Comparison of ENCODE assay signal across 24 cellular contexts in genomic region chr10:976316-976715, GRCh38. TPM values are rescaled to one million over a fixed set of nuclear protein-coding genes. Genes with fewer than 3 reads are reported as not detected.
DNase-seq lines count a peak whose midpoint lies in the region; ATAC-seq and TF ChIP-seq lines count a peak whose summit lies in the region.
"Had no signal": no experiment of that assay in that cellular context is flagged by ENCODE, and none has a peak within 500 bp of the region (broad histone marks: within the 10 kb centered on the region; RNA-seq: fewer than 3 reads in every experiment).

No MANE protein-coding gene starts in this region.

- no peak overlapping the region for H4K91ac ChIP-seq in IMR-90 (ENCODE audit: insufficient read depth, low read depth, low read length)
- H4K91ac ChIP-seq in mesenchymal stem cell (ENCODE audit: low read length), result no peak overlapping the region

- no TSS peak for BruUV-seq in IMR-90 (replicated peaks; lab: Mats Ljungman, UMichigan)

- H3K9ac ChIP-seq in IMR-90 (ENCODE audit: low read depth, low read length), result no peak overlapping the region
- H3K9ac ChIP-seq in mesenchymal stem cell (ENCODE audit: low read length), result no peak overlapping the region
- H3K9ac ChIP-seq: BLaER1, GM23248 had no signal

- no peak overlapping the region for H2BK20ac ChIP-seq in IMR-90 (ENCODE audit: low read depth, low read length)

- no peak overlapping the region for H2AK5ac ChIP-seq in IMR-90 (ENCODE audit: low read depth, low read length)
- no peak overlapping the region for H2AK5ac ChIP-seq in mesenchymal stem cell (ENCODE audit: low read length, severe bottlenecking)

- intact Hi-C loops in left cardiac atrium (cut with DNase I) (no loop called here), left ventricle myocardium superior (cut with micrococcal nuclease) (no loop called here), IMR-90 (cut with micrococcal nuclease) (no loop called here), upper lobe of right lung (cut with DNase I) (no loop called here)

- no peaks in the 10 kb centered on the region; a peak in 1 of 4 replicates for H3K79me1 ChIP-seq in IMR-90 (ENCODE audit: low read depth in 1 of 2, low read length in 2 of 2)
- H3K79me1 ChIP-seq in mesenchymal stem cell (replicated peaks; ENCODE audit: low read length, poor library complexity, severe bottlenecking), result peaks cover 23% of the 10 kb centered on the region

- H2BK12ac ChIP-seq in mesenchymal stem cell (ENCODE audit: low read length in 2 of 2), result no peak overlapping the region

- TF ChIP-seq POLR2A in IMR-90 (IDR thresholded peaks at IDR 0.05; ENCODE audit: low read depth, low read length), result no peak

- H2BK5ac ChIP-seq in IMR-90 (ENCODE audit: low read depth, low read length, poor library complexity, severe bottlenecking) (no peak overlapping the region), mesenchymal stem cell (ENCODE audit: low read depth, low read length, poor library complexity, severe bottlenecking) (no peak overlapping the region)

- H4K20me1 ChIP-seq in IMR-90 (ENCODE audit: insufficient read depth, low read length), result no peaks in the 10 kb centered on the region
- H4K20me1 ChIP-seq: BLaER1 had no signal

- POLR2A ChIA-PET in IMR-90 (lab: Charles Lee; ENCODE audit: unreplicated experiment), result no interaction called here

- peak; percentile 1 for DNase-seq in left cardiac atrium
- DNase-seq in left ventricle myocardium superior, result no peak
- DNase-seq in IMR-90, result no peak
- DNase-seq in mesenchymal stem cell, result no peak
- peak; percentile 37 for DNase-seq in upper lobe of right lung
- no peak for DNase-seq in midbrain (lab: John Stamatoyannopoulos, UW)
- no peak for DNase-seq in retina
- no peak for DNase-seq in NCI-H1092 treated with DMSO at 0.1 percent for 48 hours (lab: John Stamatoyannopoulos, UW)
- DNase-seq: 8988T; CD4-positive, alpha-beta memory T cell; DMS 273 treated with DMSO at 0.1 percent for 48 hours; DMS53; DND-41; EL; GM23248; KBM-7 had no signal

- H2BK15ac ChIP-seq in IMR-90 (ENCODE audit: low read depth, low read length), result no peak overlapping the region
- no peak overlapping the region for H2BK15ac ChIP-seq in mesenchymal stem cell (ENCODE audit: low read depth, poor library complexity, severe bottlenecking)

- no peaks in the 10 kb centered on the region for H3K9me1 ChIP-seq in IMR-90 (ENCODE audit: insufficient read depth, low read length)

- H3K4ac ChIP-seq in IMR-90 (ENCODE audit: low read depth, low read length) (no peak overlapping the region), mesenchymal stem cell (ENCODE audit: low read depth in 1 of 2, low read length in 2 of 2) (no peak overlapping the region)

- peaks cover 2% of the 10 kb centered on the region for H3K36me3 ChIP-seq in IMR-90 (ENCODE audit: control insufficient read depth, insufficient read depth, low read length)
- H3K36me3 ChIP-seq in mesenchymal stem cell (ENCODE audit: control insufficient read depth in 1 of 2, insufficient read depth in 2 of 2, low read depth in 1 of 2, low read length in 2 of 2), result peaks cover 0 to 20% of the 10 kb centered on the region in 2 experiments
- no peaks in the 10 kb centered on the region for H3K36me3 ChIP-seq in upper lobe of right lung
- H3K36me3 ChIP-seq: HAP-1 had no signal

- no peak overlapping the region for H3K56ac ChIP-seq in IMR-90 (ENCODE audit: extremely low read depth, insufficient read depth, low read length)

- ATAC-seq in left cardiac atrium (no peak), left ventricle myocardium superior (no peak), IMR-90 (ENCODE audit: low read depth) (no peak), upper lobe of right lung (no peak)
- ATAC-seq: GM12878 had no signal

- H2BK120ac ChIP-seq in IMR-90 (ENCODE audit: low read depth, low read length), result no peak overlapping the region
- H2BK120ac ChIP-seq in mesenchymal stem cell (ENCODE audit: low read depth, low read length), result no peak overlapping the region

- no peak for TF ChIP-seq CTCF in IMR-90 (conservative IDR thresholded peaks at IDR 0.05; ENCODE audit: low read depth, low read length)
- TF ChIP-seq CTCF in upper lobe of right lung (IDR thresholded peaks at IDR 0.05), result no peak

- H3K27ac ChIP-seq in IMR-90 (ENCODE audit: insufficient read depth, low read length) (no peak overlapping the region), mesenchymal stem cell (ENCODE audit: low read length, poor library complexity, severe bottlenecking) (no peak overlapping the region), upper lobe of right lung (no peak overlapping the region)
- H3K27ac ChIP-seq: BLaER1, GM23248 had no signal

- CTCF ChIA-PET in IMR-90 (lab: Yijun Ruan, JAX), result no interaction called here

- H3K18ac ChIP-seq in IMR-90 (ENCODE audit: low read depth, low read length) (no peak overlapping the region), mesenchymal stem cell (ENCODE audit: low read depth in 1 of 2, low read length in 2 of 2) (no peak overlapping the region)

- H3K9me3 ChIP-seq in IMR-90 (ENCODE audit: control insufficient read depth, insufficient read depth, low read length), result peaks cover 23% of the 10 kb centered on the region
- peaks cover 37% of the 10 kb centered on the region for H3K9me3 ChIP-seq in mesenchymal stem cell (ENCODE audit: control insufficient read depth, low read length)
- H3K9me3 ChIP-seq in upper lobe of right lung, result peaks cover 10% of the 10 kb centered on the region

- H4K5ac ChIP-seq in IMR-90 (ENCODE audit: low read depth, low read length), result no peak overlapping the region

- H2AFZ ChIP-seq in IMR-90 (replicated peaks; ENCODE audit: low read length, poor library complexity) (no peak overlapping the region), mesenchymal stem cell (ENCODE audit: low read depth, low read length) (peak overlapping the region; percentile 3)
- H2AFZ ChIP-seq: GM23248 had no signal

- H3K27me3 ChIP-seq in IMR-90 (ENCODE audit: control insufficient read depth, insufficient read depth, low read length), result no peaks in the 10 kb centered on the region
- H3K27me3 ChIP-seq in mesenchymal stem cell (ENCODE audit: control insufficient read depth in 1 of 2, insufficient read depth in 1 of 2, low read length in 2 of 2), result no peaks in the 10 kb centered on the region
- H3K27me3 ChIP-seq in upper lobe of right lung, result no peaks in the 10 kb centered on the region
- H3K27me3 ChIP-seq: BLaER1 had no signal

- H3K4me2 ChIP-seq in IMR-90 (ENCODE audit: low read depth, low read length), result no peak overlapping the region
- no peak overlapping the region for H3K4me2 ChIP-seq in mesenchymal stem cell (ENCODE audit: low read length, poor library complexity, severe bottlenecking)

- TF ChIP-seq RAD21 in IMR-90 (IDR thresholded peaks at IDR 0.05; ENCODE audit: low read length), result no peak

- H3K23ac ChIP-seq in IMR-90 (ENCODE audit: low read depth, low read length) (no peak overlapping the region), mesenchymal stem cell (ENCODE audit: low read length in 2 of 2) (no peak overlapping the region)

- no peak overlapping the region for H3K4me3 ChIP-seq in IMR-90 (ENCODE audit: insufficient read depth, low read depth, low read length)
- H3K4me3 ChIP-seq in mesenchymal stem cell (ENCODE audit: insufficient read depth in 1 of 2, low read depth in 1 of 2, low read length in 2 of 2), result peak overlapping the region in 1 of 2 experiments; percentile 7
- H3K4me3 ChIP-seq in upper lobe of right lung, result no peak overlapping the region
- H3K4me3 ChIP-seq: BLaER1, GM12878, GM23248, HAP-1 had no signal

- dilution Hi-C loops in IMR-90 (cut with HindIII; ENCODE audit: low sequenced_read_pairs, unreplicated experiment), result no loop called here

- in situ Hi-C loops in IMR-90 (cut with MboI; ENCODE audit: low sequenced_read_pairs), result no loop called here

- no peak overlapping the region for H4K8ac ChIP-seq in IMR-90 (ENCODE audit: low read depth in 2 of 2, low read length in 2 of 2)
- H4K8ac ChIP-seq in mesenchymal stem cell (ENCODE audit: low read length), result no peak overlapping the region

- H3K4me1 ChIP-seq in IMR-90 (ENCODE audit: control insufficient read depth, insufficient read depth, low read length), result peaks cover 3% of the 10 kb centered on the region
- peaks cover 8% of the 10 kb centered on the region for H3K4me1 ChIP-seq in mesenchymal stem cell (ENCODE audit: control insufficient read depth, insufficient read depth, low read depth, low read length)
- peaks cover 6% of the 10 kb centered on the region for H3K4me1 ChIP-seq in upper lobe of right lung
- H3K4me1 ChIP-seq: HAP-1 had no signal

- H3K14ac ChIP-seq in IMR-90 (replicated peaks; ENCODE audit: low read depth, low read length) (no peak overlapping the region), mesenchymal stem cell (ENCODE audit: low read length in 2 of 2) (no peak overlapping the region)

- WGBS in IMR-90 (ENCODE audit: extremely low coverage in 2 of 2, insufficient read length in 1 of 2), 2 experiments, result 96% methylated on average over 12 of the region's 22 CpGs; no CpG with 5 or more reads in 1 of the 2 experiments
- 95% methylated on average over 22 of the region's 22 CpGs for WGBS in mesenchymal stem cell

- no peak overlapping the region for H2AK9ac ChIP-seq in IMR-90 (replicated peaks; ENCODE audit: low read depth, low read length, poor library complexity)

TF ChIP-seq in IMR-90, 13 proteins besides CTCF, POLR2A, EP300 and RAD21 (continues in another document):
- peak; percentile 65 for TF ChIP-seq CEBPB (IDR thresholded peaks at IDR 0.05; ENCODE audit: low read depth, low read length)

RNA-seq across cellular contexts. Expression of gene GTPBP4, which starts 11.9 kb away (rescaled TPM):
- total RNA-seq in left cardiac atrium (10 to 100 TPM; 25.0 to 37.7 TPM), left ventricle myocardium superior (27.8 TPM), IMR-90 (2012; rRNA removed) (46.2 and 71.7 TPM in 2 replicates), upper lobe of right lung (36.5 TPM)
- polyA plus RNA-seq in IMR-90 (2012; rRNA removed), result 43.6 and 48.6 TPM in 2 replicates
- polyA plus RNA-seq in IMR-90 (2012; cell fraction: cytosol; rRNA removed), result 5.5 and 7.8 TPM in 2 replicates
- 22.2 and 87.5 TPM in 2 replicates for polyA plus RNA-seq in IMR-90 (2012; cell fraction: nucleus; rRNA removed; ENCODE audit: low replicate concordance)
- polyA plus RNA-seq in mesenchymal stem cell (2013, experiment 1 of 2), result 33.3 TPM
- 29.9 TPM for polyA plus RNA-seq in mesenchymal stem cell (2013, experiment 2 of 2)

RNA-seq across cellular contexts. Expression of gene LARP4B, which starts 44.8 kb away (rescaled TPM):
- total RNA-seq in left cardiac atrium, result 10 to 100 TPM; 45.3 to 53.9 TPM
- total RNA-seq in left ventricle myocardium superior, result 72.9 TPM
- total RNA-seq in IMR-90 (2012; rRNA removed), result 25.5 and 30.8 TPM in 2 replicates
- 22.1 and 24.3 TPM in 2 replicates for polyA plus RNA-seq in IMR-90 (2012; rRNA removed)
- 12.8 and 14.9 TPM in 2 replicates for polyA plus RNA-seq in IMR-90 (2012; cell fraction: cytosol; rRNA removed)
- 41.4 and 70.6 TPM in 2 replicates for polyA plus RNA-seq in IMR-90 (2012; cell fraction: nucleus; rRNA removed; ENCODE audit: low replicate concordance)
- 19.0 TPM for polyA plus RNA-seq in mesenchymal stem cell (2013, experiment 1 of 2)
- 18.3 TPM for polyA plus RNA-seq in mesenchymal stem cell (2013, experiment 2 of 2)
- total RNA-seq in upper lobe of right lung, result 126 TPM

RNA-seq across cellular contexts. Expression of gene IDI2, which starts 49.3 kb away (rescaled TPM):
- total RNA-seq in left cardiac atrium, result not detected
- not detected for total RNA-seq in left ventricle myocardium superior
- not detected in 2 replicates for total RNA-seq in IMR-90 (2012; rRNA removed)
- polyA plus RNA-seq in IMR-90 (2012; rRNA removed), result not detected in 2 replicates
- polyA plus RNA-seq in IMR-90 (2012; cell fraction: cytosol; rRNA removed), result not detected in 2 replicates
- not detected in 2 replicates for polyA plus RNA-seq in IMR-90 (2012; cell fraction: nucleus; rRNA removed; ENCODE audit: low replicate concordance)
- polyA plus RNA-seq in mesenchymal stem cell (2013, experiment 1 of 2), result not detected
- polyA plus RNA-seq in mesenchymal stem cell (2013, experiment 2 of 2), result not detected
- not detected for total RNA-seq in upper lobe of right lung
- total RNA-seq: A673; CD4-positive, alpha-beta memory T cell; G401; GM12878; GM23248; H4 had no signal
- polyA plus RNA-seq: AG04450; CD14-positive monocyte; CD4-positive, alpha-beta memory T cell; GM23248 had no signal

Comparison
In these comparisons a context has a peak if more than half of its experiments do, and no peak if none do; other contexts are left out.
1. DNase-seq: peak in left cardiac atrium (single experiment) and upper lobe of right lung (single experiment); none in left ventricle myocardium superior (single experiment), IMR-90 (single experiment), mesenchymal stem cell (single experiment), midbrain (single experiment), retina (single experiment) and NCI-H1092 treated with DMSO at 0.1 percent for 48 hours (single experiment).